In genomic region chr6:13328875-13329183, GRCh38 we compare ENCODE assay signal across 8 cellular contexts. TPM values are rescaled to one million over a fixed set of nuclear protein-coding genes. Genes with fewer than 3 reads are reported as not detected.
A peak's percentile ranks its signal among the peaks of the same experiment; 100 is the strongest.
DNase-seq lines count a peak whose midpoint lies in the region; ATAC-seq, FAIRE-seq and TF ChIP-seq lines count a peak whose summit lies in the region.

No MANE protein-coding gene starts in this region.

- BruUV-seq in HepG2 (replicated peaks; lab: Mats Ljungman, UMichigan), result TSS peak; percentile 97

- peak overlapping the region; percentile 92 for H3K9ac ChIP-seq in adipocyte (ENCODE audit: low read length)
- H3K9ac ChIP-seq in HepG2 (ENCODE audit: insufficient read depth, low read depth, low read length), result peak overlapping the region; percentile 87

- peaks cover 38% of the 10 kb centered on the region for H3K36me3 Mint-ChIP-seq in activated T-cell treated with anti-CD3 and anti-CD28 coated beads, Interleukin-2, amount 50 U/mL, for 24 hours (ENCODE audit: low read depth)

- WGBS in HepG2 (ENCODE audit: low lambda C conversion rate), result 0% methylated on average over 2 of the region's 2 CpGs

- H3K27ac ChIP-seq in HepG2 (ENCODE audit: extremely low read length, insufficient read depth, low read length), result peak overlapping the region; percentile 81
- H3K27ac ChIP-seq in tibial artery, result peak overlapping the region; percentile 83

- no peaks in the 10 kb centered on the region for H3K27me3 Mint-ChIP-seq in activated T-cell treated with anti-CD3 and anti-CD28 coated beads, Interleukin-2, amount 50 U/mL, for 24 hours

- no peak for DNase-seq in activated T-cell treated with anti-CD3 and anti-CD28 coated beads, Interleukin-2, amount 50 U/mL, for 24 hours
- no peak for DNase-seq in activated T-cell treated with anti-CD3 and anti-CD28 coated beads, Interleukin-2, amount 50 U/mL, for 1 hour
- DNase-seq in adipocyte (ENCODE audit: low read depth), result no peak
- DNase-seq in HepG2 (ENCODE audit: low spot score), result no peak
- DNase-seq in tibial artery, result no peak
- DNase-seq in GM19238 (ENCODE audit: insufficient read length, low spot score), result no peak
- DNase-seq in NCI-H774 (lab: John Stamatoyannopoulos, UW), result no peak
- DNase-seq in Ammon's horn (ENCODE audit: low spot score), result no peak

- peak overlapping the region; percentile 95 for H3K4me2 ChIP-seq in HepG2 (ENCODE audit: low read depth, low read length)

- no peak for FAIRE-seq in HepG2 (lab: Jason Lieb, UNC)

- in situ Hi-C loops in HepG2 (cut with HindIII; ENCODE audit: extremely low pct_ligation_motif_present, low pct_unique_long_range_greater_than_20kb), result no loop called here

- no peaks in the 10 kb centered on the region for H3K9me3 Mint-ChIP-seq in activated T-cell treated with anti-CD3 and anti-CD28 coated beads, Interleukin-2, amount 50 U/mL, for 24 hours

- peaks cover 9% of the 10 kb centered on the region for H3K79me2 ChIP-seq in HepG2 (ENCODE audit: insufficient read depth, low read length)

- TF ChIP-seq POLR2A in HepG2 (IDR thresholded peaks at IDR 0.05; ENCODE audit: insufficient read depth in 1 of 2, low read depth in 2 of 2, low read length in 2 of 2), result no peak

- H3K27ac Mint-ChIP-seq in activated T-cell treated with anti-CD3 and anti-CD28 coated beads, Interleukin-2, amount 50 U/mL, for 24 hours, result peak overlapping the region; percentile 98

- H3K4me3 ChIP-seq in adipocyte (ENCODE audit: low read length) (peak overlapping the region; percentile 95), HepG2 (replicated peaks in 1 of 3; ENCODE audit: insufficient read depth in 1 of 3, low read depth in 2 of 3, low read length in 3 of 3) (peak overlapping the region; percentile 72 to 92 (median 90)), tibial artery (peak overlapping the region; percentile 72 to 75)

- H3K9me3 ChIP-seq in adipocyte (ENCODE audit: control insufficient read depth, low read length) (no peaks in the 10 kb centered on the region), HepG2 (ENCODE audit: low read length) (no peaks in the 10 kb centered on the region), tibial artery (no peaks in the 10 kb centered on the region)

- no peak for TF ChIP-seq RAD21 in HepG2 (CRISPR knock-in tag; IDR thresholded peaks at IDR 0.05)

- H3K27me3 ChIP-seq in adipocyte (replicated peaks; ENCODE audit: control insufficient read depth, insufficient read depth, low read length), result no peaks in the 10 kb centered on the region
- H3K27me3 ChIP-seq in HepG2 (ENCODE audit: control insufficient read depth in 1 of 2, insufficient read depth in 2 of 2, low read length in 2 of 2), result peaks cover 0 to 8% of the 10 kb centered on the region in 2 experiments; a peak in 2 of 5 replicates
- H3K27me3 ChIP-seq in tibial artery, result no peaks in the 10 kb centered on the region

- H3K4me1 Mint-ChIP-seq in activated T-cell treated with anti-CD3 and anti-CD28 coated beads, Interleukin-2, amount 50 U/mL, for 24 hours (ENCODE audit: low read depth), result peaks cover 32% of the 10 kb centered on the region

- peaks cover 16% of the 10 kb centered on the region for H3K4me1 ChIP-seq in adipocyte (ENCODE audit: control insufficient read depth, insufficient read depth, low read length)
- H3K4me1 ChIP-seq in HepG2 (ENCODE audit: insufficient read depth, low read length), result peaks cover 45% of the 10 kb centered on the region
- peaks cover 0 to 20% (median 11%) of the 10 kb centered on the region in 4 donors for H3K4me1 ChIP-seq in tibial artery

- H4K20me1 ChIP-seq in HepG2 (ENCODE audit: insufficient read depth, low read length), result no peaks in the 10 kb centered on the region

- intact Hi-C loops in HepG2 (cut with micrococcal nuclease; ENCODE audit: unreplicated experiment), result loop anchor here (1.0 to 2.0 kb wide), 5 partner anchors 40 to 158 kb away; partner anchors contain the start of gene GFOD1
- intact Hi-C loops in tibial artery (cut with DNase I; ENCODE audit: low total_unique reads), result no loop called here

- ATAC-seq in HepG2, result no peak

- H3K36me3 ChIP-seq in adipocyte (ENCODE audit: control insufficient read depth, insufficient read depth, low read length, severe bottlenecking) (peaks cover 15% of the 10 kb centered on the region), HepG2 (replicated peaks in 1 of 2; ENCODE audit: control insufficient read depth in 1 of 2, insufficient read depth in 2 of 2, low read length in 2 of 2) (peaks cover 0 to 14% of the 10 kb centered on the region in 2 experiments; a peak in 2 of 5 replicates), tibial artery (peaks cover 7 to 22% (median 10%) of the 10 kb centered on the region in 3 donors)

- no peak for TF ChIP-seq EP300 in HepG2 (IDR thresholded peaks at IDR 0.05; ENCODE audit: low read depth in 2 of 2, low read length in 2 of 2)
- no peak for TF ChIP-seq EP300 in HepG2 (CRISPR knock-in tag; IDR thresholded peaks at IDR 0.05; ENCODE audit: borderline replicate concordance)

- peak overlapping the region; percentile 78 for H2AFZ ChIP-seq in HepG2 (ENCODE audit: low read length)

- peak overlapping the region; percentile 92 for H3K4me3 Mint-ChIP-seq in activated T-cell treated with anti-CD3 and anti-CD28 coated beads, Interleukin-2, amount 50 U/mL, for 24 hours

- POLR2A ChIA-PET in HepG2 (lab: Yijun Ruan, JAX), result interaction anchor here (0.9 to 2.1 kb wide), 32 partner anchors 15 to 357 kb away, joined by 3 to 24 read pairs (median 6); partner anchors contain the start of genes GFOD1, NOL7 and SIRT5

- TF ChIP-seq CTCF in HepG2 (CRISPR knock-in tag; IDR thresholded peaks at IDR 0.05) (no peak), tibial artery (IDR thresholded peaks at IDR 0.05) (no peak)

- CTCF ChIA-PET in HepG2 (lab: Yijun Ruan, JAX; ENCODE audit: low intra/inter-chr PET ratio, low total read pairs), result interaction anchor here (1.6 kb wide), 1 partner anchor 100 kb away, joined by 3 read pairs; no protein-coding TSS in a partner anchor

TF ChIP-seq in HepG2, 621 proteins besides CTCF, POLR2A, EP300 and RAD21 (continues in another document):
- TF ChIP-seq HMGXB4 (CRISPR knock-in tag; IDR thresholded peaks at IDR 0.05; ENCODE audit: borderline replicate concordance in 1 of 2, low read depth in 1 of 2) (0 out of 4 replicates have a peak, but pooled peaks of 1 of the 2 experiments have one; percentile 10), ZNF775 (CRISPR knock-in tag; IDR thresholded peaks at IDR 0.05; ENCODE audit: borderline replicate concordance) (0 out of 2 replicates have a peak, but pooled peaks have one; percentile 73), ELF4 (CRISPR knock-in tag; IDR thresholded peaks at IDR 0.05; ENCODE audit: borderline replicate concordance) (0 out of 2 replicates have a peak, but pooled peaks have one; percentile 19), ZNF354B (CRISPR knock-in tag; IDR thresholded peaks at IDR 0.05) (0 out of 2 replicates have a peak, but pooled peaks have one; percentile 13), ZNF510 (CRISPR knock-in tag; IDR thresholded peaks at IDR 0.05; ENCODE audit: low read depth) (no peak), FOXJ3 (CRISPR knock-in tag; IDR thresholded peaks at IDR 0.05; ENCODE audit: borderline replicate concordance) (no peak), ZNF589 (CRISPR knock-in tag; conservative IDR thresholded peaks at IDR 0.05) (0 out of 2 replicates have a peak, but pooled peaks have one; percentile 47)

RNA-seq across cellular contexts. Expression of gene TBC1D7, which starts 0.5 kb away (rescaled TPM):
- total RNA-seq in HepG2 (2016; rRNA removed; fragmentation: Illumina TruSeq; extraction: Trizol), result 23.3 and 28.5 TPM in 2 replicates
- total RNA-seq in HepG2 (2016; cell fraction: cytosol; rRNA removed; fragmentation: Illumina TruSeq; extraction: Trizol; ENCODE audit: low read depth), result 12.0 and 14.1 TPM in 2 replicates
- 25.7 and 25.9 TPM in 2 replicates for total RNA-seq in HepG2 (2016; cell fraction: insoluble cytoplasmic fraction; rRNA removed; fragmentation: Illumina TruSeq; extraction: Trizol)
- total RNA-seq in HepG2 (2016; cell fraction: membrane; rRNA removed; fragmentation: Illumina TruSeq; extraction: Trizol), result 18.1 and 20.7 TPM in 2 replicates
- total RNA-seq in HepG2 (2016; cell fraction: nucleus; rRNA removed; fragmentation: Illumina TruSeq; extraction: Trizol), result 38.3 and 38.4 TPM in 2 replicates
- 24.3 and 30.8 TPM in 2 replicates for polyA plus RNA-seq in HepG2 (2011; rRNA removed)
- polyA plus RNA-seq in HepG2 (2011; cell fraction: cytosol; rRNA removed), result 14.7 and 17.2 TPM in 2 replicates
- polyA plus RNA-seq in HepG2 (2011; cell fraction: nucleus; rRNA removed), result 14.9 and 19.7 TPM in 2 replicates
- 18.4 and 21.3 TPM in 2 replicates for polyA plus RNA-seq in HepG2 (2012)
- polyA plus RNA-seq in HepG2 (2016; cell fraction: cytosol; fragmentation: Illumina TruSeq; extraction: Trizol; ENCODE audit: low read depth), result 10.6 and 14.9 TPM in 2 replicates
- polyA plus RNA-seq in HepG2 (2016; cell fraction: insoluble cytoplasmic fraction; fragmentation: Illumina TruSeq; extraction: Trizol; ENCODE audit: low read depth), result 37.2 and 41.0 TPM in 2 replicates
- polyA plus RNA-seq in HepG2 (2016; cell fraction: membrane; fragmentation: Illumina TruSeq; extraction: Trizol; ENCODE audit: low read depth), result 14.6 and 19.3 TPM in 2 replicates
- polyA plus RNA-seq in HepG2 (2016; cell fraction: nucleus; fragmentation: Illumina TruSeq; extraction: Trizol; ENCODE audit: insufficient read depth, low read depth), result 27.9 and 28.4 TPM in 2 replicates
- polyA minus RNA-seq in HepG2 (2011; rRNA and poly(A)+ RNA removed; ENCODE audit: low replicate concordance), result 32.1 and 53.3 TPM in 2 replicates
- polyA minus RNA-seq in HepG2 (2011; cell fraction: cytosol; rRNA and poly(A)+ RNA removed), result 8.5 and 11.2 TPM in 2 replicates
- 56.8 and 61.8 TPM in 2 replicates for polyA minus RNA-seq in HepG2 (2011; cell fraction: nucleus; rRNA and poly(A)+ RNA removed)
